In genomic region chr11:62855571-62856332, GRCh38 we compare ENCODE assay signal across 1 cellular context.
TF ChIP-seq lines count a peak whose summit lies in the region.

No MANE protein-coding gene starts in this region.

TF ChIP-seq in HepG2, 621 proteins besides CTCF, POLR2A, EP300 and RAD21 (continued from another document and continues in another):
- peak; percentile 93; the same call in 1 of the 2 replicates for TF ChIP-seq ZFP91 (CRISPR knock-in tag; IDR thresholded peaks at IDR 0.05; ENCODE audit: borderline replicate concordance)
- TF ChIP-seq ZNF589 (CRISPR knock-in tag; conservative IDR thresholded peaks at IDR 0.05) = peak; percentile 79; the same call in 1 of the 2 replicates
- TF ChIP-seq HHEX (CRISPR knock-in tag; IDR thresholded peaks at IDR 0.05) = no peak
- TF ChIP-seq HOXA3 (CRISPR knock-in tag; IDR thresholded peaks at IDR 0.05) = peak; percentile 94
- TF ChIP-seq GABPA (IDR thresholded peaks at IDR 0.05; ENCODE audit: low read depth, low read length) = no peak
- TF ChIP-seq GABPA (CRISPR knock-in tag; IDR thresholded peaks at IDR 0.05; ENCODE audit: low read depth) = peak; percentile 65
- TF ChIP-seq GATAD2A (CRISPR knock-in tag; IDR thresholded peaks at IDR 0.05) = peak; percentile 33; the same call in 1 of the 2 replicates
- no peak for TF ChIP-seq PCBP2 (optimal IDR thresholded peaks at IDR 0.05; ENCODE audit: low read depth, low read length, poor library complexity, severe bottlenecking)
- peak; percentile 84 for TF ChIP-seq GATA4 (IDR thresholded peaks at IDR 0.05; ENCODE audit: borderline replicate concordance, low read depth)
- TF ChIP-seq NPAS2 (CRISPR knock-in tag; IDR thresholded peaks at IDR 0.05; ENCODE audit: borderline replicate concordance) = no peak
- peak; percentile 87 for TF ChIP-seq REL (CRISPR knock-in tag; conservative IDR thresholded peaks at IDR 0.05)
- peak; percentile 56 for TF ChIP-seq ZNF629 (CRISPR knock-in tag; conservative IDR thresholded peaks at IDR 0.05)
- TF ChIP-seq ZNF687 (CRISPR knock-in tag; IDR thresholded peaks at IDR 0.05) = peak; percentile 100
- TF ChIP-seq ZNF407 (CRISPR knock-in tag; IDR thresholded peaks at IDR 0.05; ENCODE audit: not compliant biosample characterization) = peak; percentile 94
- TF ChIP-seq WIZ (CRISPR knock-in tag; IDR thresholded peaks at IDR 0.05) = no peak
- no peak for TF ChIP-seq HNF1B (CRISPR knock-in tag; IDR thresholded peaks at IDR 0.05)
- peak; percentile 96 for TF ChIP-seq AFF4 (CRISPR knock-in tag; IDR thresholded peaks at IDR 0.05)
- peak; percentile 62 for TF ChIP-seq CBX1 (IDR thresholded peaks at IDR 0.05; ENCODE audit: low read depth)
- TF ChIP-seq ZNF30 (CRISPR knock-in tag; IDR thresholded peaks at IDR 0.05) = peak; percentile 88; the same call in 1 of the 2 replicates
- TF ChIP-seq RNF2 (conservative IDR thresholded peaks at IDR 0.05; ENCODE audit: low read depth) = peak; percentile 95
- no peak for TF ChIP-seq PRPF4 (IDR thresholded peaks at IDR 0.05; ENCODE audit: low read depth, low read length, poor library complexity, severe bottlenecking)
- peak; percentile 56; the same call in 1 of the 2 replicates for TF ChIP-seq ZNF292 (CRISPR knock-in tag; IDR thresholded peaks at IDR 0.05; ENCODE audit: borderline replicate concordance, low read depth)
- peak; percentile 84 for TF ChIP-seq ATF2 (CRISPR knock-in tag; IDR thresholded peaks at IDR 0.05)
- peak; percentile 75 for TF ChIP-seq ZHX1 (CRISPR knock-in tag; IDR thresholded peaks at IDR 0.05; ENCODE audit: low read depth)
- peak; percentile 79; the same call in 1 of the 2 replicates for TF ChIP-seq ZNF670 (CRISPR knock-in tag; IDR thresholded peaks at IDR 0.05; ENCODE audit: borderline replicate concordance)
- no peak; the same call in 1 of the 2 replicates for TF ChIP-seq ZFP36L2 (CRISPR knock-in tag; IDR thresholded peaks at IDR 0.05)
- TF ChIP-seq NFYC (CRISPR knock-in tag; IDR thresholded peaks at IDR 0.05) = no peak; the same call in 1 of the 2 replicates
